In the genomic region with DNA sequence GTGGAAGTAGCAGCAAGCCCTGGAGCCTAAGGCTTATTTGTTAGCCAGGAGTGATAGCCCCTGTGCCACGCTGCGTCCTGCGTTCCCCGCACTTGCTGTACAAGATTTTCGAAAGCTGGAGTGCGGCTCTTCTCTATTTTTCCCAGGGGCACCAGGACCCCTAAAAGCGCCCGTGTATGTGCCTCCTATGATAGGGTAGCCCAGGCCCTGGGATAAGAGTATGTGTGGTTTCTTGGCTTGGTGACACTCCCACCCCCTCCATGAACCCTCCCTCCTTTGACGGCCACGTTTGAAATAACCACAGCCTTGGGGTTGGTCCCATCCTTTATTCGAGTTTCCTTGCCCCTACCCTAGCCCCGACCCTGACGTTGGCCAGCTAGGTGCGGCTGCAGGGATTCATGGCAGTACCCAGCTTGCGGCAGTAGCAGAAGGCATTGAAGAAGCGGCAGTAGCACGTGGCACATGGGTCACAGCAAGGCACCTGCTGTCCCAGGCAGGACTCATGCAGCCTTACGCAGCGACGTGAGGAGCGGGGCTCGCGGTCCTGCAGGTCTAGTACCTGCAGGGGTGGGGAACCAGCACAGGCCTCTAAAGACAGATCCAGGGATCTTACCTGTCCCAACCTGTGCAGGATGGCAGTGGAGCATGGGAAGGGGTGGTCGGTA, we compare ENCODE assay signal across 8 cellular contexts. TPM values are rescaled to one million over a fixed set of nuclear protein-coding genes. Genes with fewer than 3 reads are reported as not detected.
DNase-seq lines count a peak whose midpoint lies in the region; ATAC-seq and TF ChIP-seq lines count a peak whose summit lies in the region.

No MANE protein-coding gene starts in this region.

- TF ChIP-seq CTCF in Calu3 (IDR thresholded peaks at IDR 0.05; ENCODE audit: unreplicated experiment) = no peak
- TF ChIP-seq CTCF in esophagus squamous epithelium (IDR thresholded peaks at IDR 0.05) = no peak
- no peak for TF ChIP-seq CTCF in psoas muscle (IDR thresholded peaks at IDR 0.05)

- CTCF ChIA-PET in Calu3 (lab: Charles Lee) = no interaction called here

- no peak overlapping the region for H3K18ac ChIP-seq in mesendoderm (ENCODE audit: low read length)

- H3K79me1 ChIP-seq in mesendoderm (ENCODE audit: low read length) = peaks cover 5% of the 10 kb centered on the region

- H2AK5ac ChIP-seq in mesendoderm (ENCODE audit: low read length) = no peak overlapping the region

- H3K27ac ChIP-seq in esophagus squamous epithelium = peak overlapping the region; percentile 69 to 97 (median 92)
- peak overlapping the region; percentile 93 for H3K27ac ChIP-seq in psoas muscle
- no peak overlapping the region for H3K27ac ChIP-seq in mesendoderm (ENCODE audit: low read depth, low read length)

- no peak overlapping the region for H4K5ac ChIP-seq in mesendoderm (ENCODE audit: low read length)

- H3K9ac ChIP-seq in mesendoderm (ENCODE audit: low read length) = no peak overlapping the region

- no peak overlapping the region for H3K4me2 ChIP-seq in mesendoderm (ENCODE audit: low read length)

- H3K27ac Mint-ChIP-seq in Calu3 (ENCODE audit: unreplicated experiment) (no peak overlapping the region), T-helper 17 cell (peak overlapping the region; percentile 99)

- H3K79me2 ChIP-seq in mesendoderm (ENCODE audit: control insufficient read depth, insufficient read depth, low read length) = peaks cover 4% of the 10 kb centered on the region

- no peak for DNase-seq in Calu3
- no peak for DNase-seq in T-helper 17 cell
- no peak for DNase-seq in esophagus squamous epithelium (lab: John Stamatoyannopoulos, UW)
- DNase-seq in psoas muscle = no peak
- DNase-seq in NOMO-1 (lab: John Stamatoyannopoulos, UW; ENCODE audit: unreplicated experiment in 2 of 2) = no peak
- DNase-seq in mesendoderm = no peak
- no peak for DNase-seq in HUDEP-2 (lab: John Stamatoyannopoulos, UW; ENCODE audit: unreplicated experiment in 76 of 76)
- no peak for DNase-seq in GDM1 (lab: John Stamatoyannopoulos, UW)

- no TSS peak for BruUV-seq in Calu3 (replicated peaks; lab: Mats Ljungman, UMichigan)

- H3K4me1 Mint-ChIP-seq in Calu3 (ENCODE audit: low read depth, unreplicated experiment) (peaks cover 10% of the 10 kb centered on the region), T-helper 17 cell (peaks cover 25% of the 10 kb centered on the region)

- H3K27me3 ChIP-seq in esophagus squamous epithelium (no peaks in the 10 kb centered on the region), psoas muscle (ENCODE audit: insufficient read depth in 3 of 3, low read length in 2 of 3) (no peaks in the 10 kb centered on the region), mesendoderm (ENCODE audit: insufficient read depth, low read length, poor library complexity) (no peaks in the 10 kb centered on the region)

- H3K4me1 ChIP-seq in esophagus squamous epithelium (peaks cover 25 to 59% (median 38%) of the 10 kb centered on the region in 3 donors), psoas muscle (peaks cover 16% of the 10 kb centered on the region), mesendoderm (ENCODE audit: control insufficient read depth, low read depth, low read length) (no peaks in the 10 kb centered on the region)

- H2BK5ac ChIP-seq in mesendoderm (ENCODE audit: low read length) = no peak overlapping the region

- H2BK120ac ChIP-seq in mesendoderm (ENCODE audit: low read depth, low read length) = no peak overlapping the region

- no peak overlapping the region for H3K4ac ChIP-seq in mesendoderm (ENCODE audit: low read depth, low read length)

- 38 to 52% methylated on average over 9 of the region's 24 CpGs for WGBS in esophagus squamous epithelium, 2 donors
- WGBS in psoas muscle, 3 donors = 76 to 84% (median 79%) methylated on average over 24 of the region's 24 CpGs
- no CpG with 5 or more reads among the region's 24 CpGs for WGBS in mesendoderm (ENCODE audit: extremely low coverage, insufficient coverage, low lambda C conversion rate)

- no peaks in the 10 kb centered on the region for H3K9me3 Mint-ChIP-seq in Calu3 (ENCODE audit: low read depth, unreplicated experiment)

- no peak overlapping the region for H3K23ac ChIP-seq in mesendoderm (ENCODE audit: low read length)

- H3K36me3 ChIP-seq in esophagus squamous epithelium (peaks cover 0 to 25% (median 0%) of the 10 kb centered on the region in 3 donors), psoas muscle (ENCODE audit: insufficient read depth in 1 of 2, low read depth in 1 of 2) (peaks cover 0 to 11% of the 10 kb centered on the region in 2 donors), mesendoderm (ENCODE audit: control insufficient read depth, insufficient read depth, low read length) (no peaks in the 10 kb centered on the region)

- H3K56ac ChIP-seq in mesendoderm (ENCODE audit: low read length) = no peak overlapping the region

- peak overlapping the region; percentile 100 for H3K4me3 Mint-ChIP-seq in Calu3 (ENCODE audit: low read depth, unreplicated experiment)
- peak overlapping the region; percentile 100 for H3K4me3 Mint-ChIP-seq in T-helper 17 cell

- H3K36me3 Mint-ChIP-seq in Calu3 (ENCODE audit: insufficient read depth, unreplicated experiment) (peaks cover 29% of the 10 kb centered on the region), T-helper 17 cell (ENCODE audit: low read depth) (peaks cover 3% of the 10 kb centered on the region)

- no peaks in the 10 kb centered on the region for H3K27me3 Mint-ChIP-seq in Calu3 (ENCODE audit: unreplicated experiment)
- H3K27me3 Mint-ChIP-seq in T-helper 17 cell = no peaks in the 10 kb centered on the region

- intact Hi-C loops in Calu3 (cut with micrococcal nuclease; ENCODE audit: unreplicated experiment) = no loop called here
- intact Hi-C loops in esophagus squamous epithelium (cut with DNase I) = no loop called here
- intact Hi-C loops in psoas muscle (cut with DNase I) = loop anchor here in 1 of 2 donors (5.0 kb wide), 1 partner anchor 35 kb away; no protein-coding TSS in a partner anchor

- H2BK15ac ChIP-seq in mesendoderm (replicated peaks; ENCODE audit: low read depth) = no peak overlapping the region

- no peak for TF ChIP-seq POLR2A in esophagus squamous epithelium (IDR thresholded peaks at IDR 0.05)

- H3K9me3 ChIP-seq in T-helper 17 cell (ENCODE audit: control insufficient read depth, low read length, poor library complexity, severe bottlenecking) (no peaks in the 10 kb centered on the region), esophagus squamous epithelium (no peaks in the 10 kb centered on the region), psoas muscle (no peaks in the 10 kb centered on the region)

- H4K8ac ChIP-seq in mesendoderm (ENCODE audit: low read depth, low read length) = no peak overlapping the region

- H3K4me3 ChIP-seq in esophagus squamous epithelium (peak overlapping the region; percentile 80 to 97 (median 89)), psoas muscle (peak overlapping the region; percentile 93), mesendoderm (ENCODE audit: low read length) (no peak overlapping the region)

- no peak for ATAC-seq in T-helper 17 cell
- ATAC-seq in psoas muscle = no peak

RNA-seq across cellular contexts. Expression of a gene that starts 1.0 kb away (rescaled TPM):
- total RNA-seq in Calu3 (2022) (not detected in 2 replicates), T-helper 17 cell (not detected), esophagus squamous epithelium (not detected), psoas muscle (not detected)
- polyA plus RNA-seq in psoas muscle = not detected
- polyA plus RNA-seq in mesendoderm (2013, experiment 1 of 2) = not detected
- not detected for polyA plus RNA-seq in mesendoderm (2013, experiment 2 of 2)

RNA-seq across cellular contexts. Expression of a gene that starts 1.4 kb away (rescaled TPM):
- total RNA-seq in Calu3 (2022) (85.3 and 91.0 TPM in 2 replicates), T-helper 17 cell (10 to 100 TPM; 76.4 to 87.5 TPM), esophagus squamous epithelium (100 to 1,000 TPM in 3 of 4 donors, 10 to 100 TPM in 1; 99.4 to 158 (median 131) TPM), psoas muscle (100 to 1,000 TPM in 1 of 4 donors, 10 to 100 TPM in 3; 81.2 to 104 (median 87.3) TPM)
- polyA plus RNA-seq in psoas muscle = 10 to 100 TPM; 60.2 to 92.4 (median 62.8) TPM
- 37.4 TPM for polyA plus RNA-seq in mesendoderm (2013, experiment 1 of 2)
- polyA plus RNA-seq in mesendoderm (2013, experiment 2 of 2) = 38.6 TPM

RNA-seq across cellular contexts. Expression of a gene that starts 46.2 kb away (rescaled TPM):
- total RNA-seq in Calu3 (2022) (59.0 and 71.6 TPM in 2 replicates), T-helper 17 cell (10 to 100 TPM; 46.5 to 66.0 TPM), esophagus squamous epithelium (10 to 100 TPM in 3 of 4 donors, 1 to 10 TPM in 1; 6.6 to 24.0 (median 15.6) TPM), psoas muscle (10 to 100 TPM; 34.1 to 58.1 (median 49.5) TPM)
- polyA plus RNA-seq in psoas muscle = 10 to 100 TPM; 16.5 to 27.4 (median 20.6) TPM
- polyA plus RNA-seq in mesendoderm (2013, experiment 1 of 2) = 5.0 TPM
- polyA plus RNA-seq in mesendoderm (2013, experiment 2 of 2) = 4.7 TPM

RNA-seq across cellular contexts. Expression of a gene that starts 51.5 kb away (rescaled TPM):
- total RNA-seq in Calu3 (2022) (10.2 and 10.8 TPM in 2 replicates), T-helper 17 cell (not detected), esophagus squamous epithelium (10 to 100 TPM in 1 of 4 donors, 1 to 10 TPM in 3; 2.1 to 13.0 (median 6.7) TPM), psoas muscle (under 1 TPM; 0.16 to 0.71 (median 0.39) TPM)
- polyA plus RNA-seq in psoas muscle = under 1 TPM; 0.11 to 0.35 (median 0.17) TPM
- polyA plus RNA-seq in mesendoderm (2013, experiment 1 of 2) = 12.9 TPM
- polyA plus RNA-seq in mesendoderm (2013, experiment 2 of 2) = 13.3 TPM
